27 cellular contexts compared by ENCODE assay signal in genomic region chr22:48722661-48723060, GRCh38.
"Had no signal": no experiment of that assay in that cellular context is flagged by ENCODE, and none has a peak within 500 bp of the region (broad histone marks: within the 10 kb centered on the region; RNA-seq: fewer than 3 reads in every experiment).

No MANE protein-coding gene starts in this region.

- H3K36me3 ChIP-seq: esophagus muscularis mucosa, gastroesophageal sphincter, heart left ventricle, ovary, right lobe of liver, tibial artery had no signal

- H3K9me3 Mint-ChIP-seq: central memory CD8-positive, alpha-beta T cell had no signal

- ATAC-seq: foreskin keratinocyte; gastroesophageal sphincter; heart left ventricle; left colon; right lobe of liver; stimulated activated effector memory CD8-positive, alpha-beta T cell treated with anti-CD3 and anti-CD28 coated beads, Interleukin-12 subunit alpha, Interleukin-12 subunit beta, amount 100 ng/mL, for 72 hours; stimulated activated naive CD8-positive, alpha-beta T cell treated with anti-CD3 and anti-CD28 coated beads, Interleukin-15, Interleukin-2, amounts not matched to agents 100 U/mL and 50 U/mL, for 24 hours had no signal

- H3K4me3 Mint-ChIP-seq: central memory CD8-positive, alpha-beta T cell; memory B cell; nephron; stimulated activated effector memory CD8-positive, alpha-beta T cell treated with anti-CD3 and anti-CD28 coated beads, Interleukin-12 subunit alpha, Interleukin-12 subunit beta, amount 100 ng/mL, for 72 hours; type B pancreatic cell had no signal

- H3K36me3 Mint-ChIP-seq: memory B cell; stimulated activated effector memory CD8-positive, alpha-beta T cell treated with anti-CD3 and anti-CD28 coated beads, Interleukin-12 subunit alpha, Interleukin-12 subunit beta, amount 100 ng/mL, for 72 hours; type B pancreatic cell had no signal

- H3K27ac Mint-ChIP-seq: memory B cell; nephron; stimulated activated effector memory CD8-positive, alpha-beta T cell treated with anti-CD3 and anti-CD28 coated beads, Interleukin-12 subunit alpha, Interleukin-12 subunit beta, amount 100 ng/mL, for 72 hours; type B pancreatic cell had no signal

- H3K4me1 ChIP-seq: esophagus muscularis mucosa, foreskin keratinocyte, gastroesophageal sphincter, heart left ventricle, right lobe of liver, testis had no signal

- H3K27me3 ChIP-seq: foreskin keratinocyte, heart left ventricle, hepatocyte, ovary, right lobe of liver, testis, tibial artery had no signal

- H3K9me3 ChIP-seq: ovary, right lobe of liver, testis had no signal

- H3K4me3 ChIP-seq: coronary artery, esophagus muscularis mucosa, gastroesophageal sphincter, heart left ventricle, hepatocyte, lung, ovary, right lobe of liver, smooth muscle cell, testis, tibial artery had no signal

- H3K27ac ChIP-seq: coronary artery, esophagus muscularis mucosa, foreskin keratinocyte, gastroesophageal sphincter, heart left ventricle, hepatocyte, ovary, right lobe of liver, testis, tibial artery had no signal

- H3K27me3 Mint-ChIP-seq: type B pancreatic cell had no signal

- H3K4me1 Mint-ChIP-seq: central memory CD8-positive, alpha-beta T cell; memory B cell; nephron; stimulated activated effector memory CD8-positive, alpha-beta T cell treated with anti-CD3 and anti-CD28 coated beads, Interleukin-12 subunit alpha, Interleukin-12 subunit beta, amount 100 ng/mL, for 72 hours had no signal

- DNase-seq: dermis blood vessel endothelial cell; effector memory CD4-positive, alpha-beta T cell; foreskin keratinocyte; kidney glomerular epithelial cell; left colon; nucleus accumbens; ovary; retina; stimulated activated CD4-positive, alpha-beta T cell treated with anti-CD3 and anti-CD28 coated beads, Interleukin-2, amount 100 ng/mL, for 24 hours; stimulated activated CD4-positive, alpha-beta T cell treated with anti-CD3 and anti-CD28 coated beads, Interleukin-4, amount 100 ng/mL, for 24 hours; stimulated activated naive CD8-positive, alpha-beta T cell treated with anti-CD3 and anti-CD28 coated beads, Interleukin-15, Interleukin-2, amounts not matched to agents 100 U/mL and 50 U/mL, for 24 hours; substantia nigra; testis had no signal
